Comparison of ENCODE assay signal across 23 cellular contexts in genomic region chr20:54600634-54601033, GRCh38.
DNase-seq lines count a peak whose midpoint lies in the region; TF ChIP-seq lines count a peak whose summit lies in the region.
"Had no signal": no experiment of that assay in that cellular context is flagged by ENCODE, and none has a peak within 500 bp of the region (broad histone marks: within the 10 kb centered on the region; RNA-seq: fewer than 3 reads in every experiment).

No MANE protein-coding gene starts in this region.

- H3K27ac Mint-ChIP-seq in brain, result peak overlapping the region in 3 of 5 experiments; percentile 25 to 28 (median 27)
- H3K27ac Mint-ChIP-seq: CD14-positive monocyte; CD4-positive, alpha-beta memory T cell; CD4-positive, CD25-positive, alpha-beta regulatory T cell; CD8-positive, alpha-beta memory T cell had no signal

- WGBS in esophagus muscularis mucosa, result 61% methylated on average over 3 of the region's 3 CpGs

- no peaks in the 10 kb centered on the region for H3K27me3 Mint-ChIP-seq in brain
- H3K27me3 Mint-ChIP-seq: CD4-positive, CD25-positive, alpha-beta regulatory T cell; CD8-positive, alpha-beta memory T cell had no signal

- no peaks in the 10 kb centered on the region for H3K4me1 ChIP-seq in esophagus muscularis mucosa
- H3K4me1 ChIP-seq: BE2C had no signal

- DNase-seq in esophagus muscularis mucosa (ENCODE audit: extremely low spot score), result peak; percentile 21
- DNase-seq in mucosa of gallbladder (ENCODE audit: low spot score), result peak; percentile 25
- no peak for DNase-seq in HCEC 1CT
- DNase-seq in activated naive CD4-positive, alpha-beta T cell treated with Interleukin-2 at 50 U/mL for 16 hours, result no peak
- DNase-seq: 8988T; ACHN; BE2C; C1 segment of cervical spinal cord; CD4-positive, alpha-beta memory T cell; CD4-positive, CD25-positive, alpha-beta regulatory T cell; CD8-positive, alpha-beta memory T cell; COR-L47; DMS 273 treated with DMSO at 0.1 percent for 48 hours; DMS153; DMS53; DMS79; DND-41; EL; GDM1 had no signal

- no peak for TF ChIP-seq POLR2A in esophagus muscularis mucosa (IDR thresholded peaks at IDR 0.05; ENCODE audit: low read depth)

- H3K4me1 Mint-ChIP-seq in brain, result peaks cover 14% of the 10 kb centered on the region
- H3K4me1 Mint-ChIP-seq: CD14-positive monocyte; CD4-positive, alpha-beta memory T cell; CD4-positive, CD25-positive, alpha-beta regulatory T cell; CD8-positive, alpha-beta memory T cell had no signal

- peaks cover 22% of the 10 kb centered on the region for H3K36me3 Mint-ChIP-seq in brain
- H3K36me3 Mint-ChIP-seq: CD14-positive monocyte; CD4-positive, alpha-beta memory T cell; CD4-positive, CD25-positive, alpha-beta regulatory T cell; CD8-positive, alpha-beta memory T cell had no signal

- no peaks in the 10 kb centered on the region for H3K36me3 ChIP-seq in esophagus muscularis mucosa
- H3K36me3 ChIP-seq: BE2C, BLaER1 had no signal

- no peak overlapping the region for H3K27ac ChIP-seq in esophagus muscularis mucosa (replicated peaks in 1 of 4)
- H3K27ac ChIP-seq: BLaER1 had no signal

- no peaks in the 10 kb centered on the region for H3K9me3 ChIP-seq in esophagus muscularis mucosa
- H3K9me3 ChIP-seq: BE2C had no signal

- H3K4me3 ChIP-seq in esophagus muscularis mucosa, result no peak overlapping the region
- H3K4me3 ChIP-seq: BLaER1, GM12878 had no signal

- no peak for TF ChIP-seq EP300 in esophagus muscularis mucosa (IDR thresholded peaks at IDR 0.05)

- no peak overlapping the region for H3K4me3 Mint-ChIP-seq in brain
- H3K4me3 Mint-ChIP-seq: CD14-positive monocyte; CD4-positive, alpha-beta memory T cell; CD4-positive, CD25-positive, alpha-beta regulatory T cell; CD8-positive, alpha-beta memory T cell had no signal

- intact Hi-C loops in esophagus muscularis mucosa (cut with DNase I), result no loop called here

- no peak for TF ChIP-seq CTCF in brain (conservative IDR thresholded peaks at IDR 0.05)
- no peak for TF ChIP-seq CTCF in esophagus muscularis mucosa (IDR thresholded peaks at IDR 0.05)

- no peaks in the 10 kb centered on the region for H3K27me3 ChIP-seq in esophagus muscularis mucosa
- H3K27me3 ChIP-seq: BE2C, BLaER1 had no signal

- H3K9me3 Mint-ChIP-seq in brain, result peaks cover 0 to 9% (median 6%) of the 10 kb centered on the region in 5 experiments

Comparison
In these comparisons a context has a peak if more than half of its experiments do, and no peak if none do; other contexts are left out.
1. DNase-seq: peak in esophagus muscularis mucosa (single experiment) and mucosa of gallbladder (single experiment); none in HCEC 1CT (single experiment) and activated naive CD4-positive, alpha-beta T cell treated with Interleukin-2 at 50 U/mL for 16 hours (single experiment).